ENCODE assay signal across 8 cellular contexts in genomic region chr1:224623743-224624333, GRCh38. TPM values are rescaled to one million over a fixed set of nuclear protein-coding genes. Genes with fewer than 3 reads are reported as not detected.
A peak's percentile ranks its signal among the peaks of the same experiment; 100 is the strongest.
DNase-seq lines count a peak whose midpoint lies in the region; ATAC-seq and TF ChIP-seq lines count a peak whose summit lies in the region.

No MANE protein-coding gene starts in this region.

- H3K36me3 Mint-ChIP-seq in activated T-cell treated with anti-CD3 and anti-CD28 coated beads, Interleukin-2, amount 50 U/mL, for 24 hours (ENCODE audit: low read depth) = no peaks in the 10 kb centered on the region

- H4K20me1 ChIP-seq in OCI-LY7 (ENCODE audit: insufficient read depth, low read length) = no peaks in the 10 kb centered on the region

- intact Hi-C loops in OCI-LY7 (cut with micrococcal nuclease; ENCODE audit: unreplicated experiment) (no loop called here), transverse colon (cut with DNase I; ENCODE audit: low total_unique reads) (no loop called here), uterus (cut with DNase I; ENCODE audit: low total_unique reads) (no loop called here)

- CTCF ChIA-PET in OCI-LY7 (lab: Charles Lee; ENCODE audit: unreplicated experiment) = no interaction called here

- no peaks in the 10 kb centered on the region for H3K4me1 ChIP-seq in OCI-LY7 (ENCODE audit: insufficient read depth, low read length, poor library complexity, severe bottlenecking)
- peaks cover 0 to 2% (median 0%) of the 10 kb centered on the region in 4 donors for H3K4me1 ChIP-seq in transverse colon
- H3K4me1 ChIP-seq in suprapubic skin = no peaks in the 10 kb centered on the region
- no peaks in the 10 kb centered on the region for H3K4me1 ChIP-seq in uterus

- H3K9me2 ChIP-seq in OCI-LY7 (ENCODE audit: insufficient read depth, low read length) = no peaks in the 10 kb centered on the region

- BruUV-seq in OCI-LY7 (replicated peaks; lab: Mats Ljungman, UMichigan) = no TSS peak

- H3K27me3 ChIP-seq in kidney epithelial cell (ENCODE audit: control insufficient read depth, insufficient read depth, low read length) (no peaks in the 10 kb centered on the region), transverse colon (peaks cover 20% of the 10 kb centered on the region), suprapubic skin (peaks cover 12% of the 10 kb centered on the region), uterus (peaks cover 0 to 5% of the 10 kb centered on the region in 2 donors)

- WGBS in transverse colon (ENCODE audit: low coverage in 1 of 2), 2 donors = 49 to 57% methylated on average over 5 to 7 of the region's 7 CpGs
- 67% methylated on average over 7 of the region's 7 CpGs for WGBS in suprapubic skin

- peaks cover 31% of the 10 kb centered on the region for H3K4me1 Mint-ChIP-seq in activated T-cell treated with anti-CD3 and anti-CD28 coated beads, Interleukin-2, amount 50 U/mL, for 24 hours (ENCODE audit: low read depth)

- H3K36me3 ChIP-seq in OCI-LY7 (ENCODE audit: insufficient read depth, low read length) = no peaks in the 10 kb centered on the region
- H3K36me3 ChIP-seq in kidney epithelial cell (ENCODE audit: control insufficient read depth, insufficient read depth, low read length) = no peaks in the 10 kb centered on the region
- no peaks in the 10 kb centered on the region for H3K36me3 ChIP-seq in transverse colon
- H3K36me3 ChIP-seq in suprapubic skin = no peaks in the 10 kb centered on the region
- H3K36me3 ChIP-seq in uterus = no peaks in the 10 kb centered on the region

- TF ChIP-seq EP300 in transverse colon (IDR thresholded peaks at IDR 0.05; ENCODE audit: low read depth) = no peak
- no peak for TF ChIP-seq EP300 in suprapubic skin (IDR thresholded peaks at IDR 0.05)

- H3K27ac ChIP-seq in OCI-LY7 (ENCODE audit: low read depth, low read length, poor library complexity, severe bottlenecking) (no peak overlapping the region), transverse colon (no peak overlapping the region), suprapubic skin (no peak overlapping the region), uterus (no peak overlapping the region)

- TF ChIP-seq POLR2A in transverse colon (IDR thresholded peaks at IDR 0.05) = no peak
- no peak for TF ChIP-seq POLR2A in suprapubic skin (IDR thresholded peaks at IDR 0.05)
- TF ChIP-seq POLR2A in uterus (IDR thresholded peaks at IDR 0.05) = no peak

- no peak for TF ChIP-seq CTCF in OCI-LY7 (conservative IDR thresholded peaks at IDR 0.05; ENCODE audit: low read length)
- no peak for TF ChIP-seq CTCF in kidney epithelial cell (IDR thresholded peaks at IDR 0.05; ENCODE audit: insufficient read depth, low read length, poor library complexity, severe bottlenecking)
- no peak for TF ChIP-seq CTCF in transverse colon (IDR thresholded peaks at IDR 0.05)
- no peak for TF ChIP-seq CTCF in suprapubic skin (IDR thresholded peaks at IDR 0.05)
- TF ChIP-seq CTCF in uterus (IDR thresholded peaks at IDR 0.05) = no peak

- H3K27ac Mint-ChIP-seq in activated T-cell treated with anti-CD3 and anti-CD28 coated beads, Interleukin-2, amount 50 U/mL, for 24 hours = peak overlapping the region; percentile 81

- peaks cover 12% of the 10 kb centered on the region for H3K9me3 Mint-ChIP-seq in activated T-cell treated with anti-CD3 and anti-CD28 coated beads, Interleukin-2, amount 50 U/mL, for 24 hours

- H3K9me3 ChIP-seq in OCI-LY7 (ENCODE audit: low read length) = no peaks in the 10 kb centered on the region
- no peaks in the 10 kb centered on the region for H3K9me3 ChIP-seq in transverse colon
- no peaks in the 10 kb centered on the region for H3K9me3 ChIP-seq in suprapubic skin
- H3K9me3 ChIP-seq in uterus = no peaks in the 10 kb centered on the region

- no peak overlapping the region for H3K4me3 ChIP-seq in OCI-LY7 (ENCODE audit: low read depth, low read length, poor library complexity, severe bottlenecking)
- no peak overlapping the region for H3K4me3 ChIP-seq in kidney epithelial cell (ENCODE audit: low read depth, low read length)
- no peak overlapping the region for H3K4me3 ChIP-seq in transverse colon
- H3K4me3 ChIP-seq in suprapubic skin = no peak overlapping the region
- H3K4me3 ChIP-seq in uterus = no peak overlapping the region

- no peak overlapping the region for H3K4me2 ChIP-seq in OCI-LY7 (ENCODE audit: low read length)

- POLR2A ChIA-PET in OCI-LY7 (lab: Charles Lee) = interaction anchor here (1.1 kb wide), 1 partner anchor 12 kb away, joined by 3 read pairs; no protein-coding TSS in a partner anchor

- ATAC-seq in GM18519 (IDR thresholded peaks at IDR 0.05; ENCODE audit: low FRiP score, unreplicated experiment) = peak; percentile 97
- ATAC-seq in HG02938 (IDR thresholded peaks at IDR 0.05; ENCODE audit: unreplicated experiment) = peak; percentile 99

- H3K79me2 ChIP-seq in OCI-LY7 (ENCODE audit: insufficient read depth, low read depth, low read length) = no peaks in the 10 kb centered on the region

- no peak overlapping the region for H2AFZ ChIP-seq in OCI-LY7 (ENCODE audit: low read length)

- peak; percentile 17 for DNase-seq in OCI-LY7 (ENCODE audit: low spot score)
- DNase-seq in activated T-cell treated with anti-CD3 and anti-CD28 coated beads, Interleukin-2, amount 50 U/mL, for 24 hours = peak; percentile 63
- peak; percentile 89 for DNase-seq in kidney epithelial cell (ENCODE audit: low read depth)
- DNase-seq in transverse colon = peak; percentile 47
- DNase-seq in suprapubic skin (ENCODE audit: low spot score in 2 of 2) = no peak
- no peak for DNase-seq in uterus

- peaks cover 32% of the 10 kb centered on the region for H3K27me3 Mint-ChIP-seq in activated T-cell treated with anti-CD3 and anti-CD28 coated beads, Interleukin-2, amount 50 U/mL, for 24 hours

- in situ Hi-C loops in transverse colon (cut with MboI; ENCODE audit: low pct_ligation_motif_present in 1 of 4, low pct_unique_long_range_greater_than_20kb in 1 of 4, low sequenced_read_pairs in 3 of 4) = no loop called here

- H3K4me3 Mint-ChIP-seq in activated T-cell treated with anti-CD3 and anti-CD28 coated beads, Interleukin-2, amount 50 U/mL, for 24 hours = peak overlapping the region; percentile 36

RNA-seq across cellular contexts. Expression of gene CNIH3, which starts 7.7 kb away (rescaled TPM):
- total RNA-seq in OCI-LY7 (2014; rRNA removed; shearing (Covaris generic)) = 0.98 and 2.4 TPM in 2 replicates
- total RNA-seq in OCI-LY7 (2022) (0.83 and 1.9 TPM in 2 replicates), kidney epithelial cell (4.0 and 4.2 TPM in 2 replicates), transverse colon (1 to 10 TPM in 1 of 4 donors, under 1 TPM in 1, not detected in 2; 0.68 to 1.1 TPM), suprapubic skin (1 to 10 TPM in 1 of 4 donors, under 1 TPM in 2, not detected in 1; 0.57 to 6.7 (median 0.62) TPM), uterus (1 to 10 TPM in 2 of 4 donors, not detected in 2; 6.2 to 6.3 TPM)

Comparison
In these comparisons a context has a peak if more than half of its experiments do, and no peak if none do; other contexts are left out.
1. DNase-seq: peak in OCI-LY7 (single experiment), activated T-cell treated with anti-CD3 and anti-CD28 coated beads, Interleukin-2, amount 50 U/mL, for 24 hours (single experiment), kidney epithelial cell (single experiment) and transverse colon (single experiment); none in suprapubic skin (0 of 2) and uterus (0 of 2).